1 cellular context compared by ENCODE assay signal in genomic region chr4:81668328-81668727, GRCh38.
A peak's percentile ranks its signal among the peaks of the same experiment; 100 is the strongest.
TF ChIP-seq lines count a peak whose summit lies in the region.

No MANE protein-coding gene starts in this region.

TF ChIP-seq in liver, 16 proteins besides CTCF, POLR2A, EP300 and RAD21:
- TF ChIP-seq RXRA (IDR thresholded peaks at IDR 0.05), result peak; percentile 6 to 23
